Comparison of ENCODE assay signal across 28 cellular contexts in the genomic region with DNA sequence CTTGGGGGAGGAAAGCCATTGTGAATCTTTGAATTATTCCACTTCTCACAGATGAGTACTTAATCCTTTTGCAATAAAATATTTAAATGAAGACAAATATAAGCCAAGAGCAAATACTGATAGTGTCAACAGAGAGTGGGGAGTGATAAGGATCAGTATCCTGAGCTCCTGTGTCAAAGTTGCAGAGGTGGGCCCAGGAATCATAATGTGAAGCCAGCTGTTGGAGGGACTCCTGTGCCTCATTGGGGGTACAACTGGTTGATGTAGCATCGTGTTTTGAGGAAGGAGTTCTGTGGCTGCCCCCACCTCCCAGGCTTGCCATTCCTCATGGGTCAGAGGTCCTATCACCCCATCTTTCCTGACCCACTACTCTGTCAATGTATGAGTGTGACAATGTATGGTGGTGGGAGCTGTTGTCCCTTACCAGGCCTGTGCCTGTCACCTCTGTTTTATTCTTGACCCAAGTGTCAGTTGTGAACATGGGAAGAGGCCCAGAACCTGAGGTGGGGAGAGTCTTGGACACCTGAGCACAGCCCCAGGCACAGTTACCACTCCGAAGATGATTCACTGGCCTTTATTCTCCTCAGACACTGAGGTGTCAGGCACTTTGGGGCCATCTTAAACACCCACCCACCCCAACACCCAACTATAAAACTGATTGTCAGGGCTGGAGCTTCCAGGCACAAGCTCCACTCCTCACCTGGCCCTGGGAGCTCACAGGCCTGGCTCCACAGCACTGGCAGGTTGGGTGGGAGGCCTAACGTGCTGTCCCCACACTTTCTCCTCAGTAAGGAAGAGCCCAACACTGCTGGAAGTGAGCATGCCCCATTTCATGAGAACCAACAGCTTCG. TPM values are rescaled to one million over a fixed set of nuclear protein-coding genes. Genes with fewer than 3 reads are reported as not detected.
DNase-seq lines count a peak whose midpoint lies in the region; ATAC-seq, FAIRE-seq and TF ChIP-seq lines count a peak whose summit lies in the region.
"Had no signal": no experiment of that assay in that cellular context is flagged by ENCODE, and none has a peak within 500 bp of the region (broad histone marks: within the 10 kb centered on the region; RNA-seq: fewer than 3 reads in every experiment).

No MANE protein-coding gene starts in this region.

- intact Hi-C loops in activated naive CD4-positive, alpha-beta T cell treated with anti-CD3 and anti-CD28 coated beads for 36 hours (cut with micrococcal nuclease) = no loop called here
- intact Hi-C loops in vagina (cut with DNase I) = no loop called here

- peaks cover 9 to 26% of the 10 kb centered on the region in 2 donors for H3K36me3 Mint-ChIP-seq in activated naive CD4-positive, alpha-beta T cell treated with anti-CD3 and anti-CD28 coated beads, Interleukin-2, amount 50 U/mL, for 72 hours
- H3K36me3 Mint-ChIP-seq in activated naive CD4-positive, alpha-beta T cell treated with anti-CD3 and anti-CD28 coated beads for 36 hours (ENCODE audit: low read depth) = peaks cover 22% of the 10 kb centered on the region
- H3K36me3 Mint-ChIP-seq in endothelial cell (ENCODE audit: low read depth, unreplicated experiment) (peaks cover 27% of the 10 kb centered on the region), T-helper 17 cell (ENCODE audit: low read depth) (peaks cover 3% of the 10 kb centered on the region)

- FAIRE-seq in GM12891 (lab: Jason Lieb, UNC) = no peak
- FAIRE-seq: A549, GM12878, H1 had no signal

- peak overlapping the region; percentile 29 to 81 for H3K27ac Mint-ChIP-seq in activated naive CD4-positive, alpha-beta T cell treated with anti-CD3 and anti-CD28 coated beads, Interleukin-2, amount 50 U/mL, for 72 hours
- no peak overlapping the region for H3K27ac Mint-ChIP-seq in activated naive CD4-positive, alpha-beta T cell treated with anti-CD3 and anti-CD28 coated beads for 36 hours
- H3K27ac Mint-ChIP-seq in endothelial cell (ENCODE audit: unreplicated experiment) (no peak overlapping the region), T-helper 17 cell (no peak overlapping the region)

- H3K27me3 Mint-ChIP-seq in activated naive CD4-positive, alpha-beta T cell treated with anti-CD3 and anti-CD28 coated beads for 36 hours (ENCODE audit: low read depth) = no peaks in the 10 kb centered on the region
- peaks cover 4% of the 10 kb centered on the region for H3K27me3 Mint-ChIP-seq in endothelial cell (ENCODE audit: unreplicated experiment)
- H3K27me3 Mint-ChIP-seq in T-helper 17 cell = no peaks in the 10 kb centered on the region
- H3K27me3 Mint-ChIP-seq: CD4-positive, alpha-beta memory T cell had no signal

- ATAC-seq in activated naive CD4-positive, alpha-beta T cell treated with anti-CD3 and anti-CD28 coated beads, Interleukin-2, amount 50 U/mL, for 72 hours = no peak
- ATAC-seq in T-helper 17 cell = no peak
- ATAC-seq: A549, GM12878, HCT116 had no signal

- H3K36me3 ChIP-seq in vagina = no peaks in the 10 kb centered on the region

- no peaks in the 10 kb centered on the region for H3K4me1 Mint-ChIP-seq in activated naive CD4-positive, alpha-beta T cell treated with anti-CD3 and anti-CD28 coated beads for 36 hours (ENCODE audit: low read depth)
- H3K4me1 Mint-ChIP-seq in endothelial cell (ENCODE audit: unreplicated experiment) (no peaks in the 10 kb centered on the region), T-helper 17 cell (peaks cover 1% of the 10 kb centered on the region)

- TF ChIP-seq CTCF in GM13976 (IDR thresholded peaks at IDR 0.05; ENCODE audit: borderline replicate concordance, control extremely low read depth, extremely low read depth, insufficient read depth, missing control alignments) (no peak), endothelial cell (IDR thresholded peaks at IDR 0.05; ENCODE audit: unreplicated experiment) (no peak), vagina (IDR thresholded peaks at IDR 0.05) (no peak)

- H3K27me3 ChIP-seq in vagina = no peaks in the 10 kb centered on the region

- no peak for TF ChIP-seq POLR2A in vagina (IDR thresholded peaks at IDR 0.05)
- no peak for TF ChIP-seq POLR2A in GM12891 (IDR thresholded peaks at IDR 0.05; ENCODE audit: low read depth, low read length)

- no peak for DNase-seq in activated naive CD4-positive, alpha-beta T cell treated with anti-CD3 and anti-CD28 coated beads, Interleukin-2, amount 50 U/mL, for 72 hours (ENCODE audit: low spot score in 2 of 2)
- no peak for DNase-seq in activated naive CD4-positive, alpha-beta T cell treated with anti-CD3 and anti-CD28 coated beads for 36 hours
- DNase-seq in GM13976 (ENCODE audit: low spot score) = peak; percentile 3
- no peak for DNase-seq in endothelial cell (ENCODE audit: low spot score)
- peak; percentile 52 to 81 for DNase-seq in vagina (ENCODE audit: extremely low spot score in 2 of 2)
- DNase-seq in T-helper 17 cell = no peak
- DNase-seq in GM12891 (ENCODE audit: insufficient read length, low spot score) = no peak
- DNase-seq: C1 segment of cervical spinal cord, COR-L47, DMS 273 treated with DMSO at 0.1 percent for 48 hours, DMS79, EL, GDM1, NCI-H1048, NCI-H1417, NCI-H1694, NCI-H2029 treated with DMSO at 0.1 percent for 48 hours, NCI-H446 treated with DMSO at 0.1 percent for 48 hours, NCI-H69, SHP77 treated with DMSO at 0.1 percent for 48 hours, SK-N-SH had no signal

- peaks cover 12% of the 10 kb centered on the region for H3K9me3 ChIP-seq in vagina
- no peaks in the 10 kb centered on the region for H3K9me3 ChIP-seq in T-helper 17 cell (ENCODE audit: control insufficient read depth, low read length, poor library complexity, severe bottlenecking)

- H3K4me3 Mint-ChIP-seq in activated naive CD4-positive, alpha-beta T cell treated with anti-CD3 and anti-CD28 coated beads for 36 hours = no peak overlapping the region
- H3K4me3 Mint-ChIP-seq in endothelial cell (ENCODE audit: unreplicated experiment) (peak overlapping the region; percentile 57), T-helper 17 cell (no peak overlapping the region)
- H3K4me3 Mint-ChIP-seq: CD4-positive, alpha-beta memory T cell had no signal

- no peak overlapping the region for H3K27ac ChIP-seq in vagina
- H3K27ac ChIP-seq: A549, HL-60, RWPE1 had no signal

- peaks cover 0 to 5% of the 10 kb centered on the region in 2 donors for H3K9me3 Mint-ChIP-seq in activated naive CD4-positive, alpha-beta T cell treated with anti-CD3 and anti-CD28 coated beads, Interleukin-2, amount 50 U/mL, for 72 hours
- H3K9me3 Mint-ChIP-seq in activated naive CD4-positive, alpha-beta T cell treated with anti-CD3 and anti-CD28 coated beads for 36 hours = no peaks in the 10 kb centered on the region
- H3K9me3 Mint-ChIP-seq in endothelial cell (ENCODE audit: unreplicated experiment) = no peaks in the 10 kb centered on the region

- no peak overlapping the region for H3K4me3 ChIP-seq in vagina
- H3K4me3 ChIP-seq: A549, GM12878 had no signal

- H3K4me1 ChIP-seq in vagina = no peaks in the 10 kb centered on the region
- H3K4me1 ChIP-seq: A549 had no signal

- in situ Hi-C loops in GM13976 (cut with MboI; ENCODE audit: low sequenced_read_pairs, unreplicated experiment) = no loop called here

- CTCF ChIA-PET in activated naive CD4-positive, alpha-beta T cell treated with anti-CD3 and anti-CD28 coated beads for 36 hours (lab: Charles Lee) = no interaction called here

TF ChIP-seq in GM12891, 5 proteins besides CTCF, POLR2A, EP300 and RAD21:
- TF ChIP-seq POU2F2 (IDR thresholded peaks at IDR 0.05; ENCODE audit: low read depth, low read length) = no peak
- no peak for TF ChIP-seq PAX5 (IDR thresholded peaks at IDR 0.05; ENCODE audit: insufficient read depth, low read length, severe bottlenecking)
- no peak for TF ChIP-seq TAF1 (IDR thresholded peaks at IDR 0.05; ENCODE audit: low read depth, low read length)
- no peak for TF ChIP-seq SPI1 (IDR thresholded peaks at IDR 0.05; ENCODE audit: low read depth, low read length)
- no peak for TF ChIP-seq POLR2AphosphoS5 (IDR thresholded peaks at IDR 0.05; ENCODE audit: low read depth, low read length)

RNA-seq across cellular contexts. Expression of gene KCNQ1OT1, which starts 38.4 kb away (rescaled TPM):
- total RNA-seq in activated naive CD4-positive, alpha-beta T cell treated with anti-CD3 and anti-CD28 coated beads, Interleukin-2, amount 50 U/mL, for 72 hours = under 1 TPM; 0.30 to 0.49 TPM
- under 1 TPM; 0.17 to 0.20 TPM for total RNA-seq in activated naive CD4-positive, alpha-beta T cell treated with anti-CD3 and anti-CD28 coated beads for 36 hours
- total RNA-seq in endothelial cell (ENCODE audit: unreplicated experiment) (1.2 TPM), vagina (3.4 TPM), T-helper 17 cell (under 1 TPM; 0.20 to 0.23 TPM)
- polyA plus RNA-seq in GM12891 (2012; ENCODE audit: low read depth, missing spikeins) = 0.10 TPM

Comparison
In these comparisons a context has a peak if more than half of its experiments do, and no peak if none do; other contexts are left out.
1. H3K27ac Mint-ChIP-seq: peak in activated naive CD4-positive, alpha-beta T cell treated with anti-CD3 and anti-CD28 coated beads, Interleukin-2, amount 50 U/mL, for 72 hours (2 of 2); none in activated naive CD4-positive, alpha-beta T cell treated with anti-CD3 and anti-CD28 coated beads for 36 hours (single experiment), endothelial cell (single experiment) and T-helper 17 cell (single experiment).
2. DNase-seq: peak in GM13976 (single experiment) and vagina (2 of 2); none in activated naive CD4-positive, alpha-beta T cell treated with anti-CD3 and anti-CD28 coated beads, Interleukin-2, amount 50 U/mL, for 72 hours (0 of 2), activated naive CD4-positive, alpha-beta T cell treated with anti-CD3 and anti-CD28 coated beads for 36 hours (single experiment), endothelial cell (single experiment), T-helper 17 cell (0 of 3) and GM12891 (single experiment).